Comparison of ENCODE assay signal across 8 cellular contexts in genomic region chr19:43765109-43765876, GRCh38. TPM values are rescaled to one million over a fixed set of nuclear protein-coding genes. Genes with fewer than 3 reads are reported as not detected.
DNase-seq lines count a peak whose midpoint lies in the region; FAIRE-seq and TF ChIP-seq lines count a peak whose summit lies in the region.

No MANE protein-coding gene starts in this region.

- H3K27me3 ChIP-seq in small intestine (ENCODE audit: control insufficient read depth in 2 of 2, insufficient read depth in 2 of 2, low read length in 2 of 2), result no peaks in the 10 kb centered on the region

- TF ChIP-seq POLR2A in GM10847 (IDR thresholded peaks at IDR 0.05; ENCODE audit: extremely low read depth, insufficient read length), result peak; percentile 16

- no peaks in the 10 kb centered on the region for H3K9me3 ChIP-seq in small intestine (ENCODE audit: control insufficient read depth, low read depth)

- TF ChIP-seq CTCF in HFF-Myc (IDR thresholded peaks at IDR 0.05; ENCODE audit: low read depth, low read length, missing control alignments), result no peak
- no peak for TF ChIP-seq CTCF in fibroblast of pulmonary artery (IDR thresholded peaks at IDR 0.05; ENCODE audit: low read length, missing control alignments)

- 44 to 59% (median 46%) methylated on average over 16 of the region's 16 CpGs for WGBS in small intestine, 3 donors

- H3K4me1 ChIP-seq in small intestine (ENCODE audit: control insufficient read depth in 2 of 2, insufficient read depth in 1 of 2, low read depth in 1 of 2, low read length in 1 of 2), result peaks cover 0 to 5% of the 10 kb centered on the region in 2 donors

- FAIRE-seq in small intestine (lab: Jason Lieb, UNC), result no peak

- H3K27ac ChIP-seq in small intestine (ENCODE audit: low read depth in 1 of 2, low read length in 1 of 2), result peak overlapping the region in 1 of 2 donors; percentile 79

- H3K36me3 ChIP-seq in small intestine (ENCODE audit: control insufficient read depth in 2 of 2, insufficient read depth in 2 of 2, low read length in 2 of 2), result no peaks in the 10 kb centered on the region

- H3K4me3 ChIP-seq in HFF-Myc (replicated peaks; ENCODE audit: low read depth, low read length), result no peak overlapping the region
- no peak overlapping the region for H3K4me3 ChIP-seq in fibroblast of pulmonary artery (replicated peaks; ENCODE audit: low read depth, low read length)
- H3K4me3 ChIP-seq in small intestine (ENCODE audit: low read depth in 1 of 2, low read length in 2 of 2), result no peak overlapping the region

- peak; percentile 88 for DNase-seq in HFF-Myc (ENCODE audit: extremely low read depth, low read depth)
- DNase-seq in NCI-H226, result peak; percentile 98
- peak; percentile 48 for DNase-seq in activated T-cell treated with anti-CD3 and anti-CD28 coated beads for 1 hour (ENCODE audit: low read depth)
- DNase-seq in fibroblast of pulmonary artery (ENCODE audit: low read depth), result peak; percentile 89
- peak; percentile 44 for DNase-seq in small intestine
- no peak for DNase-seq in cerebellum (ENCODE audit: low spot score)
- DNase-seq in SHP77 treated with DMSO at 0.1 percent for 48 hours (lab: John Stamatoyannopoulos, UW), result no peak

RNA-seq across cellular contexts. Expression of gene SMG9, which starts 10.5 kb away (rescaled TPM):
- polyA plus RNA-seq in small intestine, result 10 to 100 TPM; 21.3 to 27.7 (median 25.3) TPM
- 17.1 TPM for total RNA-seq in cerebellum

RNA-seq across cellular contexts. Expression of gene KCNN4, which starts 15.5 kb away (rescaled TPM):
- 1 to 10 TPM in 1 of 3 donors, not detected in 2; 2.6 TPM for polyA plus RNA-seq in small intestine
- total RNA-seq in cerebellum, result 0.36 TPM

RNA-seq across cellular contexts. Expression of gene LYPD5, which starts 37.0 kb away (rescaled TPM):
- 1 to 10 TPM in 2 of 3 donors, not detected in 1; 1.1 to 2.3 TPM for polyA plus RNA-seq in small intestine
- 2.6 TPM for total RNA-seq in cerebellum

RNA-seq across cellular contexts. Expression of gene IRGC, which starts 49.4 kb away (rescaled TPM):
- polyA plus RNA-seq in small intestine, result not detected
- not detected for total RNA-seq in cerebellum

Comparison
In these comparisons a context has a peak if more than half of its experiments do, and no peak if none do; other contexts are left out.
1. DNase-seq: peak in HFF-Myc (single experiment), NCI-H226 (single experiment), activated T-cell treated with anti-CD3 and anti-CD28 coated beads for 1 hour (single experiment), fibroblast of pulmonary artery (single experiment) and small intestine (single experiment); none in cerebellum (single experiment) and SHP77 treated with DMSO at 0.1 percent for 48 hours (single experiment).